In the genomic region with DNA sequence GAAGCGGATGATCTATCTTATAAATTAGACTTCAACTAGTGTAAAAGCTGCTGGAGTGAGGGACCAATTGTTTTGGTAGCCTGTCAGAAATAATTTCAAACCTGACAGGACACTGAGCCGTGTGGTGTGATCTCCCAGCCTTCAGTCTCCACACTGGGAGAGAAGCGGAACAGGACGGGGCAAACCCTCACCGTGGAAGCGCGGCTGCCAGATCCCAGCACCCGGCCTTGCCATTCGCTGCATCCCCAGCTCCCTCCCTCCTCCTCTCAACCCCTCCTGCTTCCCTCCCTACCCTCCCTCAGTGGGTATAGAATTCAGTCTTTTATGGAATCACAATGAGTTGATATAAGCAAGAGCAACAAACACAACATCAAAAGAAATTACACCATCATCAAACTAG, we compare ENCODE assay signal across 16 cellular contexts.
DNase-seq lines count a peak whose midpoint lies in the region; ATAC-seq and TF ChIP-seq lines count a peak whose summit lies in the region.
"Had no signal": no experiment of that assay in that cellular context is flagged by ENCODE, and none has a peak within 500 bp of the region (broad histone marks: within the 10 kb centered on the region; RNA-seq: fewer than 3 reads in every experiment).

No MANE protein-coding gene starts in this region.

- no peak overlapping the region for H2BK20ac ChIP-seq in H9 (ENCODE audit: low read depth, low read length, poor library complexity, severe bottlenecking)

- H3K27me3 ChIP-seq in H9 (ENCODE audit: insufficient read depth, low read length) (no peaks in the 10 kb centered on the region), neural progenitor cell (no peaks in the 10 kb centered on the region), Peyer's patch (no peaks in the 10 kb centered on the region)
- H3K27me3 ChIP-seq: BE2C had no signal

- H3K4me3 Mint-ChIP-seq in H9 (no peak overlapping the region), chondrocyte (ENCODE audit: unreplicated experiment) (no peak overlapping the region), neural progenitor cell (no peak overlapping the region)
- H3K4me3 Mint-ChIP-seq in naive thymus-derived CD8-positive, alpha-beta T cell, result no peak overlapping the region
- H3K4me3 Mint-ChIP-seq: CD4-positive, alpha-beta memory T cell; IgD-negative memory B cell had no signal

- no peak overlapping the region for H4K91ac ChIP-seq in H9 (ENCODE audit: insufficient read length, low read depth, low read length)

- H3K27me3 Mint-ChIP-seq in H9 (ENCODE audit: low read depth) (no peaks in the 10 kb centered on the region; the same call in 1 of the 2 replicates), chondrocyte (ENCODE audit: low read depth) (no peaks in the 10 kb centered on the region), neural progenitor cell (ENCODE audit: insufficient read depth, low read depth) (peaks cover 3% of the 10 kb centered on the region)
- H3K27me3 Mint-ChIP-seq in naive thymus-derived CD8-positive, alpha-beta T cell, result no peaks in the 10 kb centered on the region
- H3K27me3 Mint-ChIP-seq: CD4-positive, alpha-beta memory T cell; IgD-negative memory B cell had no signal

- H3K23me2 ChIP-seq in H9 (ENCODE audit: insufficient read length, low read depth, low read length, poor library complexity, severe bottlenecking), result no peaks in the 10 kb centered on the region

- DNase-seq in DMS114 treated with DMSO at 0.1 percent for 48 hours (lab: John Stamatoyannopoulos, UW; ENCODE audit: unreplicated experiment) (peak; percentile 36), H9 (no peak), chondrocyte (ENCODE audit: low spot score) (no peak), neural progenitor cell (ENCODE audit: low spot score) (no peak), Peyer's patch (no peak), NCI-H2029 treated with DMSO at 0.1 percent for 48 hours (lab: John Stamatoyannopoulos, UW) (no peak), AG08395 (ENCODE audit: low spot score) (no peak)
- DNase-seq in naive thymus-derived CD8-positive, alpha-beta T cell, result no peak
- DNase-seq: ACHN; BE2C; CD4-positive, alpha-beta memory T cell; DMS153; DMS79 treated with DMSO at 0.1 percent for 48 hours; GDM1 had no signal

- H2AFZ ChIP-seq in H9 (ENCODE audit: low read length) (peak overlapping the region; percentile 85), neural progenitor cell (replicated peaks) (peak overlapping the region; percentile 61)

- H3K27ac Mint-ChIP-seq in H9, result peak overlapping the region in 1 of 3 experiments; percentile 59; a peak in 1 of 7 replicates
- peak overlapping the region; percentile 54 for H3K27ac Mint-ChIP-seq in chondrocyte (ENCODE audit: unreplicated experiment)
- no peak overlapping the region for H3K27ac Mint-ChIP-seq in neural progenitor cell
- H3K27ac Mint-ChIP-seq in naive thymus-derived CD8-positive, alpha-beta T cell, result no peak overlapping the region
- H3K27ac Mint-ChIP-seq: CD4-positive, alpha-beta memory T cell; IgD-negative memory B cell had no signal

- no peak overlapping the region for H3K56ac ChIP-seq in H9 (ENCODE audit: insufficient read length, low read depth, low read length)

- no peaks in the 10 kb centered on the region for H3K4me1 ChIP-seq in H9 (ENCODE audit: insufficient read depth, low read length)
- peaks cover 24% of the 10 kb centered on the region for H3K4me1 ChIP-seq in neural progenitor cell
- no peaks in the 10 kb centered on the region for H3K4me1 ChIP-seq in Peyer's patch
- H3K4me1 ChIP-seq: BE2C had no signal

- H3K36me3 ChIP-seq in neural progenitor cell (no peaks in the 10 kb centered on the region), Peyer's patch (no peaks in the 10 kb centered on the region)
- H3K36me3 ChIP-seq: BE2C had no signal

- no peak overlapping the region for H3T11ph ChIP-seq in H9 (ENCODE audit: low read length)

- POLR2A ChIA-PET in naive thymus-derived CD8-positive, alpha-beta T cell (lab: Charles Lee), result no interaction called here

- H2BK12ac ChIP-seq in H9 (ENCODE audit: insufficient read length, low read depth, low read length), result no peak overlapping the region

- no peaks in the 10 kb centered on the region; a peak in 1 of 5 replicates for H3K9me3 Mint-ChIP-seq in H9
- H3K9me3 Mint-ChIP-seq in chondrocyte (ENCODE audit: low read depth), result no peaks in the 10 kb centered on the region
- H3K9me3 Mint-ChIP-seq in neural progenitor cell, result peaks cover 5% of the 10 kb centered on the region
- peaks cover 0 to 10% (median 3%) of the 10 kb centered on the region in 9 donors for H3K9me3 Mint-ChIP-seq in naive thymus-derived CD8-positive, alpha-beta T cell

- H2BK15ac ChIP-seq in H9 (ENCODE audit: low read depth, low read length), result no peak overlapping the region

- H2BK5ac ChIP-seq in H9 (ENCODE audit: insufficient read length, low read length), result no peak overlapping the region

- H3K4me3 ChIP-seq in neural progenitor cell (no peak overlapping the region), Peyer's patch (no peak overlapping the region)

- H3K23ac ChIP-seq in H9 (ENCODE audit: insufficient read length, low read depth, low read length), result no peak overlapping the region

- no peak overlapping the region for H3K9ac ChIP-seq in H9 (ENCODE audit: extremely low read depth, insufficient read length, low read length)
- H3K9ac ChIP-seq in neural progenitor cell, result no peak overlapping the region

- no peak for TF ChIP-seq POLR2A in Peyer's patch (IDR thresholded peaks at IDR 0.05)

- no peak overlapping the region for H4K5ac ChIP-seq in H9 (ENCODE audit: insufficient read length, low read depth, low read length)

- H3F3A ChIP-seq in neural progenitor cell (ENCODE audit: low read depth), result no peaks in the 10 kb centered on the region

- TF ChIP-seq CTCF in H9 (conservative IDR thresholded peaks at IDR 0.05) (no peak), chondrocyte (IDR thresholded peaks at IDR 0.05) (no peak), neural progenitor cell (IDR thresholded peaks at IDR 0.05) (no peak), Peyer's patch (IDR thresholded peaks at IDR 0.05) (no peak)

- H3K4me2 ChIP-seq in H9 (ENCODE audit: insufficient read depth, insufficient read length, low read length) (no peak overlapping the region), neural progenitor cell (no peak overlapping the region)

- H2BK120ac ChIP-seq in H9 (ENCODE audit: low read depth, low read length, poor library complexity, severe bottlenecking), result no peak overlapping the region

- no peak for ATAC-seq in naive thymus-derived CD8-positive, alpha-beta T cell

- H4K20me1 ChIP-seq in H9 (ENCODE audit: control insufficient read depth, insufficient read depth, insufficient read length) (no peaks in the 10 kb centered on the region), neural progenitor cell (ENCODE audit: low read depth) (no peaks in the 10 kb centered on the region)

- no peaks in the 10 kb centered on the region for H3K79me1 ChIP-seq in H9 (ENCODE audit: insufficient read depth, low read depth, low read length, poor library complexity, severe bottlenecking)

- no CpG with 5 or more reads among the region's 9 CpGs for WGBS in H9 (ENCODE audit: extremely low coverage, insufficient read length, low lambda C conversion rate)

- no peak overlapping the region for H3K4ac ChIP-seq in H9 (ENCODE audit: low read depth, low read length)

- no peak overlapping the region for H3K18ac ChIP-seq in H9 (ENCODE audit: insufficient read length, low read depth, low read length)

- H3K79me2 ChIP-seq in H9 (ENCODE audit: insufficient read depth, low read length) (no peaks in the 10 kb centered on the region), neural progenitor cell (ENCODE audit: low read depth) (no peaks in the 10 kb centered on the region)

- H3K9me3 ChIP-seq in H9 (ENCODE audit: control insufficient read depth, low read depth, low read length) (no peaks in the 10 kb centered on the region), neural progenitor cell (ENCODE audit: low read depth) (no peaks in the 10 kb centered on the region), Peyer's patch (no peaks in the 10 kb centered on the region)
- H3K9me3 ChIP-seq: BE2C had no signal

- H3K4me1 Mint-ChIP-seq in H9 (peaks cover 0 to 3% of the 10 kb centered on the region in 2 experiments; a peak in 1 of 4 replicates), chondrocyte (ENCODE audit: low read depth) (peaks cover 11% of the 10 kb centered on the region), neural progenitor cell (no peaks in the 10 kb centered on the region)
- no peaks in the 10 kb centered on the region for H3K4me1 Mint-ChIP-seq in naive thymus-derived CD8-positive, alpha-beta T cell
- H3K4me1 Mint-ChIP-seq: CD4-positive, alpha-beta memory T cell; IgD-negative memory B cell had no signal

- H3K14ac ChIP-seq in H9 (ENCODE audit: insufficient read depth, low read length), result no peak overlapping the region

- no peak overlapping the region for H3K27ac ChIP-seq in H9 (ENCODE audit: insufficient read length, low read depth, low read length)
- no peak overlapping the region for H3K27ac ChIP-seq in neural progenitor cell
- no peak overlapping the region for H3K27ac ChIP-seq in Peyer's patch
- H3K27ac ChIP-seq: C4-2B had no signal

- no peak overlapping the region for H4K8ac ChIP-seq in H9 (replicated peaks; ENCODE audit: insufficient read length, low read depth, low read length)

- no peaks in the 10 kb centered on the region; a peak in 1 of 7 replicates for H3K36me3 Mint-ChIP-seq in H9 (ENCODE audit: insufficient read depth in 1 of 3, low read depth in 3 of 3)
- no peaks in the 10 kb centered on the region for H3K36me3 Mint-ChIP-seq in chondrocyte (ENCODE audit: low read depth)
- no peaks in the 10 kb centered on the region for H3K36me3 Mint-ChIP-seq in neural progenitor cell
- no peaks in the 10 kb centered on the region for H3K36me3 Mint-ChIP-seq in naive thymus-derived CD8-positive, alpha-beta T cell
- H3K36me3 Mint-ChIP-seq: CD4-positive, alpha-beta memory T cell had no signal

- no peak overlapping the region for H2AK5ac ChIP-seq in H9 (ENCODE audit: insufficient read length, low read length)
